In the genomic region with DNA sequence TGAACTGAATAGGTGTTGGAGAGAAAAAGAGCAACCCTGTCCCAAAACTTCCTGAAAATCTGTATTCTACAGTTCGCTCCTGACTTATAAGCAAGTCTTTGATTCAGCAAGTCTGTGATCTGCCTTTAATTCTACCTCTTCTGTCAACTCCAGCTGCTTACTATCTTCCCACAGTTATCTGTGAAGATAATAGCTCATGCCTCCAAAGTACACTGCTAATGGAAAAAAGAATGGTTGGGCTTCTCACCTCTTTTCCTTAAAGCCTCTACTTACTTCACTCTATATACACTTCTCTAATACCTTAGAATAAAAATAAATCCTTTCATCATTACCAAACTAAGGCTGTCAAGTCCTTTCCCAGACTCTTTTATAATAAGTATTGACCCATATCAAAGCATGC, we compare ENCODE assay signal across 27 cellular contexts.
"Had no signal": no experiment of that assay in that cellular context is flagged by ENCODE, and none has a peak within 500 bp of the region (broad histone marks: within the 10 kb centered on the region; RNA-seq: fewer than 3 reads in every experiment).

No MANE protein-coding gene starts in this region.

- H3K9me3 Mint-ChIP-seq: activated CD4-positive, alpha-beta memory T cell treated with anti-CD3 and anti-CD28 coated beads, Interleukin-2, amount 10 ng/mL, durations not matched to agents 7 days and 5 days; activated CD4-positive, alpha-beta T cell treated with anti-CD3 and anti-CD28 coated beads, Interleukin-2, amount 10 ng/mL, durations not matched to agents 24 days and 14 days; brain; dendritic cell treated with granulocyte-macrophage colony-stimulating factor and Interleukin-4, amounts not matched to agents 40 ng/mL and 50 ng/mL, for 4 days; nephron; stimulated activated memory B cell treated with anti-CD40 and anti-IgM and Interleukin-4, amounts not matched to agents 10 μg/mL and 1 μg/mL and 100 μg/mL, for 72 hours; T-helper 2 cell treated with Interferon-gamma antibody and Interleukin-4, amounts not matched to agents 5 μg/mL and 100 μg/mL, for 36 hours had no signal

- H3K27me3 Mint-ChIP-seq: activated CD4-positive, alpha-beta memory T cell treated with anti-CD3 and anti-CD28 coated beads, Interleukin-2, amount 10 ng/mL, durations not matched to agents 7 days and 5 days; activated CD4-positive, alpha-beta T cell treated with anti-CD3 and anti-CD28 coated beads, Interleukin-2, amount 10 ng/mL, durations not matched to agents 24 days and 14 days; activated CD8-positive, alpha-beta memory T cell treated with anti-CD3 and anti-CD28 coated beads, Interleukin-2, amount 10 ng/mL, durations not matched to agents 7 days and 5 days; activated naive CD8-positive, alpha-beta T cell treated with anti-CD3 and anti-CD28 coated beads, Interleukin-2, amount 50 U/mL, for 24 hours; brain; dendritic cell treated with granulocyte-macrophage colony-stimulating factor and Interleukin-4, amounts not matched to agents 40 ng/mL and 50 ng/mL, for 4 days; stimulated activated memory B cell treated with anti-CD40 and anti-IgM and Interleukin-4, amounts not matched to agents 10 μg/mL and 1 μg/mL and 100 μg/mL, for 72 hours; T-cell had no signal

- H3K9me3 ChIP-seq: transverse colon had no signal

- H3K4me3 ChIP-seq: transverse colon had no signal

- H3K4me1 ChIP-seq: foreskin keratinocyte, transverse colon had no signal

- DNase-seq: activated CD4-positive, alpha-beta memory T cell treated with anti-CD3 and anti-CD28 coated beads, Interleukin-2, amount 10 ng/mL, durations not matched to agents 7 days and 5 days; activated CD4-positive, alpha-beta T cell treated with anti-CD3 and anti-CD28 coated beads, Interleukin-2, amount 10 ng/mL, durations not matched to agents 24 days and 14 days; activated CD8-positive, alpha-beta memory T cell treated with anti-CD3 and anti-CD28 coated beads, Interleukin-2, amount 10 ng/mL, durations not matched to agents 7 days and 5 days; activated effector memory CD4-positive, alpha-beta T cell treated with anti-CD3 and anti-CD28 coated beads, Interleukin-2, amount 50 U/mL, for 16 hours; activated naive CD4-positive, alpha-beta T cell treated with anti-CD3 and anti-CD28 coated beads, Interleukin-2, amount 50 U/mL, for 16 hours; activated naive CD8-positive, alpha-beta T cell treated with anti-CD3 and anti-CD28 coated beads, Interleukin-2, amount 50 U/mL, for 24 hours; activated T-cell treated with anti-CD3 and anti-CD28 coated beads for 4 hours; anterior cingulate cortex; caudate nucleus; effector CD8-positive, alpha-beta T cell; foreskin keratinocyte; hypothalamus; occipital lobe; posterior cingulate gyrus; small intestine; stimulated activated CD4-positive, alpha-beta T cell treated with anti-CD3 and anti-CD28 coated beads, Interleukin-15, amount 100 ng/mL, for 24 hours; T-cell; transverse colon had no signal

- H3K27ac ChIP-seq: foreskin keratinocyte, transverse colon, VCaP had no signal

- H3K27ac Mint-ChIP-seq: activated CD4-positive, alpha-beta memory T cell treated with anti-CD3 and anti-CD28 coated beads, Interleukin-2, amount 10 ng/mL, durations not matched to agents 7 days and 5 days; activated CD4-positive, alpha-beta T cell treated with anti-CD3 and anti-CD28 coated beads, Interleukin-2, amount 10 ng/mL, durations not matched to agents 24 days and 14 days; activated CD8-positive, alpha-beta memory T cell treated with anti-CD3 and anti-CD28 coated beads, Interleukin-2, amount 10 ng/mL, durations not matched to agents 7 days and 5 days; activated naive CD8-positive, alpha-beta T cell treated with anti-CD3 and anti-CD28 coated beads, Interleukin-2, amount 50 U/mL, for 24 hours; brain; dendritic cell treated with granulocyte-macrophage colony-stimulating factor and Interleukin-4, amounts not matched to agents 40 ng/mL and 50 ng/mL, for 4 days; nephron; stimulated activated memory B cell treated with anti-CD40 and anti-IgM and Interleukin-4, amounts not matched to agents 10 μg/mL and 1 μg/mL and 100 μg/mL, for 72 hours; T-cell; T-helper 2 cell treated with Interferon-gamma antibody and Interleukin-4, amounts not matched to agents 5 μg/mL and 100 μg/mL, for 36 hours had no signal

- H3K36me3 Mint-ChIP-seq: activated CD8-positive, alpha-beta memory T cell treated with anti-CD3 and anti-CD28 coated beads, Interleukin-2, amount 10 ng/mL, durations not matched to agents 7 days and 5 days; brain; stimulated activated memory B cell treated with anti-CD40 and anti-IgM and Interleukin-4, amounts not matched to agents 10 μg/mL and 1 μg/mL and 100 μg/mL, for 72 hours; T-cell had no signal

- FAIRE-seq: islet of Langerhans, small intestine had no signal

- H3K4me1 Mint-ChIP-seq: activated CD4-positive, alpha-beta memory T cell treated with anti-CD3 and anti-CD28 coated beads, Interleukin-2, amount 10 ng/mL, durations not matched to agents 7 days and 5 days; activated CD4-positive, alpha-beta T cell treated with anti-CD3 and anti-CD28 coated beads, Interleukin-2, amount 10 ng/mL, durations not matched to agents 24 days and 14 days; activated CD8-positive, alpha-beta memory T cell treated with anti-CD3 and anti-CD28 coated beads, Interleukin-2, amount 10 ng/mL, durations not matched to agents 7 days and 5 days; activated naive CD8-positive, alpha-beta T cell treated with anti-CD3 and anti-CD28 coated beads, Interleukin-2, amount 50 U/mL, for 24 hours; brain; nephron; stimulated activated memory B cell treated with anti-CD40 and anti-IgM and Interleukin-4, amounts not matched to agents 10 μg/mL and 1 μg/mL and 100 μg/mL, for 72 hours; T-cell had no signal

- H3K27me3 ChIP-seq: foreskin keratinocyte, transverse colon had no signal

- ATAC-seq: activated CD4-positive, CD25-positive, alpha-beta regulatory T cell treated with anti-CD3 and anti-CD28 coated beads, Interleukin-2, amount 50 U/mL, for 24 hours; activated CD8-positive, alpha-beta memory T cell treated with anti-CD3 and anti-CD28 coated beads, Interleukin-2, amount 10 ng/mL, durations not matched to agents 7 days and 5 days; activated naive CD8-positive, alpha-beta T cell treated with anti-CD3 and anti-CD28 coated beads, Interleukin-2, amount 50 U/mL, for 24 hours; foreskin keratinocyte; sciatic nerve; stimulated activated memory B cell treated with anti-CD40 and anti-IgM and Interleukin-4, amounts not matched to agents 10 μg/mL and 1 μg/mL and 100 μg/mL, for 72 hours; T-cell had no signal

- H3K36me3 ChIP-seq: transverse colon had no signal

- H3K4me3 Mint-ChIP-seq: activated CD4-positive, alpha-beta memory T cell treated with anti-CD3 and anti-CD28 coated beads, Interleukin-2, amount 10 ng/mL, durations not matched to agents 7 days and 5 days; activated CD4-positive, alpha-beta T cell treated with anti-CD3 and anti-CD28 coated beads, Interleukin-2, amount 10 ng/mL, durations not matched to agents 24 days and 14 days; activated CD8-positive, alpha-beta memory T cell treated with anti-CD3 and anti-CD28 coated beads, Interleukin-2, amount 10 ng/mL, durations not matched to agents 7 days and 5 days; activated naive CD8-positive, alpha-beta T cell treated with anti-CD3 and anti-CD28 coated beads, Interleukin-2, amount 50 U/mL, for 24 hours; brain; dendritic cell treated with granulocyte-macrophage colony-stimulating factor and Interleukin-4, amounts not matched to agents 40 ng/mL and 50 ng/mL, for 4 days; nephron; stimulated activated memory B cell treated with anti-CD40 and anti-IgM and Interleukin-4, amounts not matched to agents 10 μg/mL and 1 μg/mL and 100 μg/mL, for 72 hours; T-cell; T-helper 2 cell treated with Interferon-gamma antibody and Interleukin-4, amounts not matched to agents 5 μg/mL and 100 μg/mL, for 36 hours had no signal
